In genomic region chr11:19071255-19071654, GRCh38 we compare ENCODE assay signal across 8 cellular contexts. TPM values are rescaled to one million over a fixed set of nuclear protein-coding genes. Genes with fewer than 3 reads are reported as not detected.
A peak's percentile ranks its signal among the peaks of the same experiment; 100 is the strongest.
DNase-seq lines count a peak whose midpoint lies in the region; ATAC-seq and TF ChIP-seq lines count a peak whose summit lies in the region.

No MANE protein-coding gene starts in this region.

- DNase-seq in CD8-positive, alpha-beta T cell: peak in 6 of 7 experiments; percentile 15 to 55 (median 36)
- peak; percentile 84 for DNase-seq in NCI-H748 (lab: John Stamatoyannopoulos, UW; ENCODE audit: unreplicated experiment)
- DNase-seq in activated CD4-positive, alpha-beta T cell treated with anti-CD3 and anti-CD28 coated beads, Interleukin-2, amount 50 U/mL, for 4 hours: peak; percentile 29 to 40
- peak; percentile 23 to 34 (median 29) for DNase-seq in effector memory CD8-positive, alpha-beta T cell
- peak; percentile 76 for DNase-seq in midbrain (lab: John Stamatoyannopoulos, UW)
- DNase-seq in stimulated activated CD8-positive, alpha-beta memory T cell treated with anti-CD3 and anti-CD28 coated beads, Interleukin-4, amount 100 ng/mL, for 48 hours: peak; percentile 72

- H3K27ac ChIP-seq in CD8-positive, alpha-beta T cell (ENCODE audit: low read depth, low read length): no peak overlapping the region

- peaks cover 10% of the 10 kb centered on the region for H3K9me3 Mint-ChIP-seq in CD8-positive, alpha-beta T cell
- H3K9me3 Mint-ChIP-seq in effector memory CD8-positive, alpha-beta T cell: peaks cover 0 to 2% of the 10 kb centered on the region in 2 donors

- H3K36me3 Mint-ChIP-seq in CD8-positive, alpha-beta T cell: no peaks in the 10 kb centered on the region
- H3K36me3 Mint-ChIP-seq in effector memory CD8-positive, alpha-beta T cell (ENCODE audit: insufficient read depth): no peaks in the 10 kb centered on the region

- ATAC-seq in CD8-positive, alpha-beta T cell: peak; percentile 90
- peak; percentile 85 for ATAC-seq in GM19397 (IDR thresholded peaks at IDR 0.05; ENCODE audit: unreplicated experiment)
- peak; percentile 95 for ATAC-seq in HG03520 (IDR thresholded peaks at IDR 0.05; ENCODE audit: unreplicated experiment)
- peak; percentile 98 for ATAC-seq in effector memory CD8-positive, alpha-beta T cell (replicated peaks)

- no peaks in the 10 kb centered on the region for H3K9me3 ChIP-seq in CD8-positive, alpha-beta T cell (ENCODE audit: low read length)

- peak overlapping the region; percentile 38 for H3K4me3 Mint-ChIP-seq in CD8-positive, alpha-beta T cell
- H3K4me3 Mint-ChIP-seq in effector memory CD8-positive, alpha-beta T cell: peak overlapping the region; percentile 21 to 49

- no peaks in the 10 kb centered on the region for H3K36me3 ChIP-seq in CD8-positive, alpha-beta T cell (ENCODE audit: insufficient read depth, low read length)

- H3K4me3 ChIP-seq in CD8-positive, alpha-beta T cell (ENCODE audit: low read depth, low read length): no peak overlapping the region

- POLR2A ChIA-PET in CD8-positive, alpha-beta T cell (lab: Charles Lee): no interaction called here

- H3K27me3 ChIP-seq in CD8-positive, alpha-beta T cell (ENCODE audit: insufficient read depth, low read length): no peaks in the 10 kb centered on the region

- intact Hi-C loops in CD8-positive, alpha-beta T cell (cut with DNase I, micrococcal nuclease): loop anchor here in 1 of 2 experiments (1.0 to 10.0 kb wide), 4 partner anchors 482 to 954 kb away; no protein-coding TSS in a partner anchor

- TF ChIP-seq CTCF in CD8-positive, alpha-beta T cell (IDR thresholded peaks at IDR 0.05): peak; percentile 90

- H3K4me1 Mint-ChIP-seq in CD8-positive, alpha-beta T cell (ENCODE audit: low read depth): peaks cover 5% of the 10 kb centered on the region
- H3K4me1 Mint-ChIP-seq in effector memory CD8-positive, alpha-beta T cell (ENCODE audit: low read depth in 2 of 2): peaks cover 5 to 7% of the 10 kb centered on the region in 2 donors

- H3K27me3 Mint-ChIP-seq in CD8-positive, alpha-beta T cell (ENCODE audit: low read depth): peaks cover 18% of the 10 kb centered on the region
- peaks cover 6 to 17% of the 10 kb centered on the region in 2 donors for H3K27me3 Mint-ChIP-seq in effector memory CD8-positive, alpha-beta T cell

- H3K4me1 ChIP-seq in CD8-positive, alpha-beta T cell (ENCODE audit: insufficient read depth, low read length): peaks cover 4% of the 10 kb centered on the region

- no peak overlapping the region for H3K27ac Mint-ChIP-seq in CD8-positive, alpha-beta T cell
- peak overlapping the region in 1 of 2 donors; percentile 27 for H3K27ac Mint-ChIP-seq in effector memory CD8-positive, alpha-beta T cell

- CTCF ChIA-PET in CD8-positive, alpha-beta T cell (lab: Charles Lee): interaction anchor here (0.7 to 2.0 kb wide), 11 partner anchors 9 to 492 kb away, joined by 3 to 24 read pairs (median 4); partner anchors contain the start of gene MRGPRX2

RNA-seq across cellular contexts. Expression of gene MRGPRX2, which starts 10.7 kb away (rescaled TPM):
- not detected for total RNA-seq in CD8-positive, alpha-beta T cell

RNA-seq across cellular contexts. Expression of gene ZDHHC13, which starts 45.7 kb away (rescaled TPM):
- total RNA-seq in CD8-positive, alpha-beta T cell: 1 to 10 TPM; 3.1 to 3.5 TPM

Comparison
In these comparisons a context has a peak if more than half of its experiments do, and no peak if none do; other contexts are left out.
1. DNase-seq: peak in every context shown above with its lines; median percentile 84 in NCI-H748; 76 in midbrain; 72 in stimulated activated CD8-positive, alpha-beta memory T cell treated with anti-CD3 and anti-CD28 coated beads, Interleukin-4, amount 100 ng/mL, for 48 hours; 36 in CD8-positive, alpha-beta T cell; 34 in activated CD4-positive, alpha-beta T cell treated with anti-CD3 and anti-CD28 coated beads, Interleukin-2, amount 50 U/mL, for 4 hours; 29 in effector memory CD8-positive, alpha-beta T cell.